20 cellular contexts compared by ENCODE assay signal in the genomic region with DNA sequence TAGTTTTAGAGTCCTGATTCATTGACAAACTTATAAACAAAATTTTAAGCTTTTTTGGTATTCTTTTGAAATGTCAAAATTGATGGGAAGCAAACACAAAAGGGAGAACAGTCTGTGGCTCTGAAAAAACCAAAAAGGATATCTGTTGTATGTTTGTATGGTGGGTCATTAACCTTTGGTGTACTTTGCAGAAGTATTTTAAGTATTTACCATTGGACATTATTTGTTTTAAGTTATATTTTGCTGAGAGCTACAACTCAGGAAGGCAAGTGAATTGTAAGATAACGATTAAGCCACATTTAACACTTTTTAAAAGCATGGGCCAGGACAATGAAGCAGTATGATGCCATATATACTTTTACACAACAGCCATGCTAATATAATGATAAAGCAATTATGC.
"Had no signal": no experiment of that assay in that cellular context is flagged by ENCODE, and none has a peak within 500 bp of the region (broad histone marks: within the 10 kb centered on the region; RNA-seq: fewer than 3 reads in every experiment).

No MANE protein-coding gene starts in this region.

- DNase-seq: activated CD4-positive, CD25-positive, alpha-beta regulatory T cell treated with anti-CD3 and anti-CD28 coated beads, Interleukin-2, amount 50 U/mL, for 72 hours; activated naive CD4-positive, alpha-beta T cell treated with anti-CD3 and anti-CD28 coated beads for 36 hours; activated naive CD8-positive, alpha-beta T cell treated with anti-CD3 and anti-CD28 coated beads, Interleukin-2, amount 50 U/mL, for 24 hours; activated T-cell treated with anti-CD3 and anti-CD28 coated beads for 4 hours; hippocampal formation; left lung; naive thymus-derived CD8-positive, alpha-beta T cell; retina; stimulated activated CD4-positive, alpha-beta T cell treated with anti-CD3 and anti-CD28 coated beads, Interleukin-15, amount 100 ng/mL, for 24 hours; stimulated activated CD4-positive, alpha-beta T cell treated with anti-CD3 and anti-CD28 coated beads, Interleukin-4, amount 100 ng/mL, for 1 hour; stimulated activated naive B cell treated with anti-CD40 and anti-IgM and Interleukin-4, amounts not matched to agents 10 μg/mL and 1 μg/mL and 100 μg/mL, for 72 hours; T1000 had no signal

- H3K4me3 ChIP-seq: left lung, tibial nerve, vagina had no signal

- H3K9me3 ChIP-seq: left lung, neutrophil, vagina had no signal

- H3K36me3 ChIP-seq: neutrophil had no signal

- H3K27ac Mint-ChIP-seq: activated naive CD4-positive, alpha-beta T cell treated with anti-CD3 and anti-CD28 coated beads for 36 hours; activated naive CD8-positive, alpha-beta T cell treated with anti-CD3 and anti-CD28 coated beads, Interleukin-2, amount 50 U/mL, for 24 hours; activated T-helper 17 cell treated with anti-CD3 and anti-CD28 coated beads, Interleukin-2, amount 50 U/mL, for 72 hours; memory B cell had no signal

- ATAC-seq: activated naive CD8-positive, alpha-beta T cell treated with anti-CD3 and anti-CD28 coated beads, Interleukin-2, amount 50 U/mL, for 24 hours; activated T-helper 17 cell treated with anti-CD3 and anti-CD28 coated beads, Interleukin-2, amount 50 U/mL, for 72 hours; left lung; naive thymus-derived CD8-positive, alpha-beta T cell; stimulated activated naive B cell treated with anti-CD40 and anti-IgM and Interleukin-4, amounts not matched to agents 10 μg/mL and 1 μg/mL and 100 μg/mL, for 72 hours had no signal

- FAIRE-seq: astrocyte, bronchial epithelial cell, keratinocyte had no signal

- H3K27me3 ChIP-seq: left lung, neutrophil, tibial nerve, vagina had no signal

- H3K4me3 Mint-ChIP-seq: activated naive CD4-positive, alpha-beta T cell treated with anti-CD3 and anti-CD28 coated beads for 36 hours; activated naive CD8-positive, alpha-beta T cell treated with anti-CD3 and anti-CD28 coated beads, Interleukin-2, amount 50 U/mL, for 24 hours; activated T-helper 17 cell treated with anti-CD3 and anti-CD28 coated beads, Interleukin-2, amount 50 U/mL, for 72 hours; memory B cell; naive thymus-derived CD8-positive, alpha-beta T cell; stimulated activated naive B cell treated with anti-CD40 and anti-IgM and Interleukin-4, amounts not matched to agents 10 μg/mL and 1 μg/mL and 100 μg/mL, for 72 hours had no signal

- H3K27me3 Mint-ChIP-seq: activated naive CD8-positive, alpha-beta T cell treated with anti-CD3 and anti-CD28 coated beads, Interleukin-2, amount 50 U/mL, for 24 hours; activated T-helper 17 cell treated with anti-CD3 and anti-CD28 coated beads, Interleukin-2, amount 50 U/mL, for 72 hours; memory B cell; naive thymus-derived CD8-positive, alpha-beta T cell; stimulated activated naive B cell treated with anti-CD40 and anti-IgM and Interleukin-4, amounts not matched to agents 10 μg/mL and 1 μg/mL and 100 μg/mL, for 72 hours had no signal

- H3K27ac ChIP-seq: left lung, neutrophil had no signal
